In genomic region chr20:20712004-20712473, GRCh38 we compare ENCODE assay signal across 1 cellular context.
A peak's percentile ranks its signal among the peaks of the same experiment; 100 is the strongest.
TF ChIP-seq lines count a peak whose summit lies in the region.

No MANE protein-coding gene starts in this region.

TF ChIP-seq in HepG2, 621 proteins besides CTCF, POLR2A, EP300 and RAD21 (continued from another document and continues in another):
- TF ChIP-seq MYPOP (CRISPR knock-in tag; IDR thresholded peaks at IDR 0.05) (no peak; the same call in 1 of the 2 replicates), ZNF720 (CRISPR knock-in tag; IDR thresholded peaks at IDR 0.05) (no peak), ZNF30 (CRISPR knock-in tag; IDR thresholded peaks at IDR 0.05) (no peak), ZNF646 (CRISPR knock-in tag; IDR thresholded peaks at IDR 0.05) (no peak), PHB2 (IDR thresholded peaks at IDR 0.05; ENCODE audit: partially characterized antibody) (no peak), ZNF670 (CRISPR knock-in tag; IDR thresholded peaks at IDR 0.05; ENCODE audit: borderline replicate concordance) (no peak), FOXK1 (CRISPR knock-in tag; IDR thresholded peaks at IDR 0.05; ENCODE audit: borderline replicate concordance, low read depth) (no peak), ZNF343 (CRISPR knock-in tag; IDR thresholded peaks at IDR 0.05) (no peak), DBP (CRISPR knock-in tag; IDR thresholded peaks at IDR 0.05; ENCODE audit: not compliant biosample characterization) (peak; percentile 8), TFE3 (CRISPR knock-in tag; IDR thresholded peaks at IDR 0.05) (no peak), ZZZ3 (CRISPR knock-in tag; IDR thresholded peaks at IDR 0.05; ENCODE audit: borderline replicate concordance) (no peak), MIER3 (CRISPR knock-in tag; IDR thresholded peaks at IDR 0.05; ENCODE audit: borderline replicate concordance) (no peak), MBD4 (IDR thresholded peaks at IDR 0.05; ENCODE audit: borderline replicate concordance, low read length) (no peak), ZBTB46 (CRISPR knock-in tag; IDR thresholded peaks at IDR 0.05; ENCODE audit: borderline replicate concordance) (no peak), ZNF710 (CRISPR knock-in tag; IDR thresholded peaks at IDR 0.05; ENCODE audit: borderline replicate concordance) (no peak), SOX5 (CRISPR knock-in tag; IDR thresholded peaks at IDR 0.05; ENCODE audit: borderline replicate concordance) (no peak), NFKB2 (CRISPR knock-in tag; IDR thresholded peaks at IDR 0.05; ENCODE audit: borderline replicate concordance) (no peak), MAFF (IDR thresholded peaks at IDR 0.05; ENCODE audit: low read depth, low read length) (no peak), NFAT5 (CRISPR knock-in tag; IDR thresholded peaks at IDR 0.05) (0 out of 2 replicates have a peak, but pooled peaks have one; percentile 49), TAF15 (IDR thresholded peaks at IDR 0.05; ENCODE audit: low read depth, low read length, poor library complexity, severe bottlenecking) (no peak), ZNF496 (CRISPR knock-in tag; IDR thresholded peaks at IDR 0.05; ENCODE audit: insufficient replicate concordance) (no peak), NR2C2 (CRISPR knock-in tag; IDR thresholded peaks at IDR 0.05; ENCODE audit: borderline replicate concordance) (no peak), ZNF784 (CRISPR knock-in tag; IDR thresholded peaks at IDR 0.05; ENCODE audit: borderline replicate concordance) (no peak), ZNF609 (CRISPR knock-in tag; IDR thresholded peaks at IDR 0.05; ENCODE audit: borderline replicate concordance) (no peak), ZBTB7B (CRISPR knock-in tag; IDR thresholded peaks at IDR 0.05) (peak; percentile 50; the same call in 1 of the 2 replicates)
